ENCODE assay signal across 8 cellular contexts in the genomic region with DNA sequence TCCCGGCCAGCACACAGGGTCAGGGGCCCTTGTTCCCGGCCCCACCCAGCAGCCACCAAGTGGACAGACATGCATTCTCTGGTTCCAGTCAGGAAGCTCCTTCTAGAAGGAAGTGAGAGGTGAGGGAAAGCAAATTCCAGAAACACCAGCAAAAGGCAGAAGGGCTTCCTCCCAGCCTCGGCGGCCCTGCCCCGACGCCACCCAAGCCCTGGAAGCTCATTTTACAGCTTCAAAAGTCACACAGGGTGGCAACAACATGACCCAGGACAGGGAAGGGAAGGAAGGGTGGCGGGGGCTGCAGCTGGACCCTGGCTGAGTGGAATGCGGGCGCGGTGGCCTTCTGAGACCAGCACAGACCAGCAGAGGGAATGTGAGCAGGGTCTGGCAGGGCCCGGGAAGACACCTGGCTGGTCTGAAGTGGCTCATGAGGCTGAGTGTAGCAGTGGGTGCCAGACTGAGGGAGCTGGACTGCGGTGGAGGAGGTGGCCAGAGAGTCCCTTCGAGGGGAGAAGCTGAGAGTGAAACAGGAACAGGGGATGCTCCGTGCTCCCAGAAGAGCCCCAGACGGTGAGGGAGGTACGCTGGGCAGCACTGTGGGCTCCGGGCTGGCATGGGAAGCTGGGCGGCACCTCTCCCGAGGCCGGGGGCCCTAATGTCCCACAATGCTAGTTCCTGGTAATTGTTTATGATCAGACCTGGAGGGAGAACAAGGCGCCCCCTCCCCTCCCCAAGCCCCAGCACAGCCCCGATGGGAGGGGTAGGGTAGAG. TPM values are rescaled to one million over a fixed set of nuclear protein-coding genes. Genes with fewer than 3 reads are reported as not detected.
DNase-seq lines count a peak whose midpoint lies in the region; ATAC-seq, FAIRE-seq and TF ChIP-seq lines count a peak whose summit lies in the region.

No MANE protein-coding gene starts in this region.

- ATAC-seq in stimulated activated effector memory CD8-positive, alpha-beta T cell treated with anti-CD3 and anti-CD28 coated beads, Interleukin-12 subunit alpha, Interleukin-12 subunit beta, amount 100 ng/mL, for 72 hours, result no peak

- POLR2A ChIA-PET in activated CD4-positive, alpha-beta memory T cell treated with anti-CD3 and anti-CD28 coated beads, Interleukin-2, amount 10 ng/mL, durations not matched to agents 7 days and 5 days (lab: Charles Lee), result interaction anchor here (1.6 to 8.7 kb wide), 8 partner anchors 9 to 179 kb away, joined by 7 to 87 read pairs (median 40); a partner anchor contains a TSS

- H3K9me3 Mint-ChIP-seq in activated CD4-positive, alpha-beta memory T cell treated with anti-CD3 and anti-CD28 coated beads, Interleukin-2, amount 10 ng/mL, durations not matched to agents 7 days and 5 days, result no peaks in the 10 kb centered on the region
- H3K9me3 Mint-ChIP-seq in stimulated activated effector memory CD8-positive, alpha-beta T cell treated with anti-CD3 and anti-CD28 coated beads, Interleukin-12 subunit alpha, Interleukin-12 subunit beta, amount 100 ng/mL, for 72 hours, result no peaks in the 10 kb centered on the region

- H3K36me3 Mint-ChIP-seq in activated CD4-positive, alpha-beta memory T cell treated with anti-CD3 and anti-CD28 coated beads, Interleukin-2, amount 10 ng/mL, durations not matched to agents 7 days and 5 days (ENCODE audit: low read depth), result peaks cover 45% of the 10 kb centered on the region
- peaks cover 85% of the 10 kb centered on the region for H3K36me3 Mint-ChIP-seq in stimulated activated effector memory CD8-positive, alpha-beta T cell treated with anti-CD3 and anti-CD28 coated beads, Interleukin-12 subunit alpha, Interleukin-12 subunit beta, amount 100 ng/mL, for 72 hours

- peak overlapping the region; percentile 43 for H3K4me3 Mint-ChIP-seq in activated CD4-positive, alpha-beta memory T cell treated with anti-CD3 and anti-CD28 coated beads, Interleukin-2, amount 10 ng/mL, durations not matched to agents 7 days and 5 days
- H3K4me3 Mint-ChIP-seq in stimulated activated effector memory CD8-positive, alpha-beta T cell treated with anti-CD3 and anti-CD28 coated beads, Interleukin-12 subunit alpha, Interleukin-12 subunit beta, amount 100 ng/mL, for 72 hours, result no peak overlapping the region

- peak overlapping the region; percentile 81 for H3K27ac Mint-ChIP-seq in activated CD4-positive, alpha-beta memory T cell treated with anti-CD3 and anti-CD28 coated beads, Interleukin-2, amount 10 ng/mL, durations not matched to agents 7 days and 5 days
- peak overlapping the region; percentile 96 for H3K27ac Mint-ChIP-seq in stimulated activated effector memory CD8-positive, alpha-beta T cell treated with anti-CD3 and anti-CD28 coated beads, Interleukin-12 subunit alpha, Interleukin-12 subunit beta, amount 100 ng/mL, for 72 hours

- peak overlapping the region; percentile 24 for H3K9ac ChIP-seq in HUES6 (ENCODE audit: low read length)

- H3K9me3 ChIP-seq in HUES6 (ENCODE audit: control insufficient read depth, insufficient read depth, low read depth, low read length), result no peaks in the 10 kb centered on the region
- no peaks in the 10 kb centered on the region for H3K9me3 ChIP-seq in BE2C

- no peaks in the 10 kb centered on the region for H3K27me3 ChIP-seq in HUES6 (ENCODE audit: control insufficient read depth, insufficient read depth, low read length)
- no peaks in the 10 kb centered on the region for H3K27me3 ChIP-seq in BE2C
- no peaks in the 10 kb centered on the region for H3K27me3 ChIP-seq in brain microvascular endothelial cell (replicated peaks)

- H3K36me3 ChIP-seq in HUES6 (ENCODE audit: control insufficient read depth, insufficient read depth, low read length), result peaks cover 48% of the 10 kb centered on the region
- H3K36me3 ChIP-seq in BE2C, result peaks cover 15% of the 10 kb centered on the region
- peaks cover 51% of the 10 kb centered on the region for H3K36me3 ChIP-seq in brain microvascular endothelial cell (replicated peaks)

- H3K4me3 ChIP-seq in HUES6 (ENCODE audit: low read depth, low read length) (no peak overlapping the region), BE2C (ENCODE audit: low read depth, low read length) (no peak overlapping the region), brain microvascular endothelial cell (ENCODE audit: low read depth, low read length) (no peak overlapping the region)

- CTCF ChIA-PET in activated CD4-positive, alpha-beta memory T cell treated with anti-CD3 and anti-CD28 coated beads, Interleukin-2, amount 10 ng/mL, durations not matched to agents 7 days and 5 days (lab: Charles Lee), result interaction anchor here (0.8 to 6.9 kb wide), 10 partner anchors 12 to 159 kb away, joined by 3 to 85 read pairs (median 4); a partner anchor contains a TSS

- no peaks in the 10 kb centered on the region for H3K27me3 Mint-ChIP-seq in activated CD4-positive, alpha-beta memory T cell treated with anti-CD3 and anti-CD28 coated beads, Interleukin-2, amount 10 ng/mL, durations not matched to agents 7 days and 5 days

- TF ChIP-seq CTCF in BE2C (IDR thresholded peaks at IDR 0.05; ENCODE audit: low read depth, low read length) (no peak), brain microvascular endothelial cell (IDR thresholded peaks at IDR 0.05; ENCODE audit: low read depth, low read length, missing control alignments) (no peak)

- FAIRE-seq in RCC 7860 (lab: Jason Lieb, UNC), result no peak

- peaks cover 31% of the 10 kb centered on the region for H3K4me1 Mint-ChIP-seq in activated CD4-positive, alpha-beta memory T cell treated with anti-CD3 and anti-CD28 coated beads, Interleukin-2, amount 10 ng/mL, durations not matched to agents 7 days and 5 days
- H3K4me1 Mint-ChIP-seq in stimulated activated effector memory CD8-positive, alpha-beta T cell treated with anti-CD3 and anti-CD28 coated beads, Interleukin-12 subunit alpha, Interleukin-12 subunit beta, amount 100 ng/mL, for 72 hours, result peaks cover 26% of the 10 kb centered on the region

- in situ Hi-C loops in brain microvascular endothelial cell (cut with HindIII; ENCODE audit: low pct_ligation_motif_present, low sequenced_read_pairs), result no loop called here

- DNase-seq in activated CD4-positive, alpha-beta memory T cell treated with anti-CD3 and anti-CD28 coated beads, Interleukin-2, amount 10 ng/mL, durations not matched to agents 7 days and 5 days, result no peak
- DNase-seq in kidney tubule cell (ENCODE audit: low spot score) (peak; percentile 34), BE2C (no peak), brain microvascular endothelial cell (no peak), NCI-H226 (no peak), RCC 7860 (ENCODE audit: low spot score) (no peak)
- no peak for DNase-seq in stimulated activated effector memory CD8-positive, alpha-beta T cell treated with anti-CD3 and anti-CD28 coated beads, Interleukin-12 subunit alpha, Interleukin-12 subunit beta, amount 100 ng/mL, for 72 hours (ENCODE audit: low spot score in 2 of 2)

- H3K4me1 ChIP-seq in HUES6 (ENCODE audit: control insufficient read depth, insufficient read depth, low read length) (peaks cover 27% of the 10 kb centered on the region), BE2C (peaks cover 15% of the 10 kb centered on the region)

- no peak overlapping the region; the same call in 1 of the 2 replicates for H3K27ac ChIP-seq in HUES6 (ENCODE audit: low read depth, low read length)
- no peak overlapping the region for H3K27ac ChIP-seq in brain microvascular endothelial cell

RNA-seq across cellular contexts. Expression of a gene that starts 1.9 kb away (rescaled TPM):
- 100 to 1,000 TPM; 179 to 190 TPM for total RNA-seq in activated CD4-positive, alpha-beta memory T cell treated with anti-CD3 and anti-CD28 coated beads, Interleukin-2, amount 10 ng/mL, durations not matched to agents 7 days and 5 days
- polyA plus RNA-seq in BE2C (2012; ENCODE audit: insufficient read depth, insufficient read length, low read depth), result 23.0 TPM

RNA-seq across cellular contexts. Expression of a gene that starts 9.0 kb away (rescaled TPM):
- total RNA-seq in activated CD4-positive, alpha-beta memory T cell treated with anti-CD3 and anti-CD28 coated beads, Interleukin-2, amount 10 ng/mL, durations not matched to agents 7 days and 5 days, result 100 to 1,000 TPM; 107 to 114 TPM
- polyA plus RNA-seq in BE2C (2012; ENCODE audit: insufficient read depth, insufficient read length, low read depth), result 228 TPM

RNA-seq across cellular contexts. Expression of a gene that starts 32.3 kb away (rescaled TPM):
- 10 to 100 TPM; 31.9 to 33.8 TPM for total RNA-seq in activated CD4-positive, alpha-beta memory T cell treated with anti-CD3 and anti-CD28 coated beads, Interleukin-2, amount 10 ng/mL, durations not matched to agents 7 days and 5 days
- 35.9 TPM for polyA plus RNA-seq in BE2C (2012; ENCODE audit: insufficient read depth, insufficient read length, low read depth)

RNA-seq across cellular contexts. Expression of a gene that starts 50.6 kb away (rescaled TPM):
- 10 to 100 TPM; 24.9 to 26.1 TPM for total RNA-seq in activated CD4-positive, alpha-beta memory T cell treated with anti-CD3 and anti-CD28 coated beads, Interleukin-2, amount 10 ng/mL, durations not matched to agents 7 days and 5 days
- 34.1 TPM for polyA plus RNA-seq in BE2C (2012; ENCODE audit: insufficient read depth, insufficient read length, low read depth)

RNA-seq across cellular contexts. Expression of a gene that starts 58.6 kb away (rescaled TPM):
- total RNA-seq in activated CD4-positive, alpha-beta memory T cell treated with anti-CD3 and anti-CD28 coated beads, Interleukin-2, amount 10 ng/mL, durations not matched to agents 7 days and 5 days, result 10 to 100 TPM; 79.9 to 85.0 TPM
- polyA plus RNA-seq in BE2C (2012; ENCODE audit: insufficient read depth, insufficient read length, low read depth), result 342 TPM
